24 cellular contexts compared by ENCODE assay signal in genomic region chr3:118354556-118354955, GRCh38.
"Had no signal": no experiment of that assay in that cellular context is flagged by ENCODE, and none has a peak within 500 bp of the region (broad histone marks: within the 10 kb centered on the region; RNA-seq: fewer than 3 reads in every experiment).

No MANE protein-coding gene starts in this region.

- H3K9me3 ChIP-seq: ovary, uterus had no signal

- H3K27me3 Mint-ChIP-seq: naive thymus-derived CD4-positive, alpha-beta T cell; natural killer cell treated with Interleukin-12 subunit alpha and Interleukin-12 subunit beta and Interleukin-15 and Interleukin-18, amount 100 ng/mL, for 72 hours; progenitor cell of endocrine pancreas; stimulated activated memory B cell treated with anti-CD40 and anti-IgM and Interleukin-4, amounts not matched to agents 10 μg/mL and 1 μg/mL and 100 μg/mL, for 72 hours; stimulated activated naive CD8-positive, alpha-beta T cell treated with anti-CD3 and anti-CD28 coated beads, Interleukin-15, amount 100 ng/mL, for 72 hours; type B pancreatic cell had no signal

- H3K36me3 ChIP-seq: left ventricle myocardium inferior, ovary, right atrium auricular region, right lobe of liver, tibial nerve, uterus had no signal

- H3K4me1 ChIP-seq: left ventricle myocardium inferior, right atrium auricular region, right lobe of liver, tibial nerve, uterus had no signal

- H3K27me3 ChIP-seq: ovary, right atrium auricular region, right lobe of liver, tibial nerve, uterus had no signal

- DNase-seq: hypothalamus; islet precursor cell; left ventricle myocardium inferior; midbrain; mucosa of descending colon; naive thymus-derived CD4-positive, alpha-beta T cell; ovary; right lobe of liver; stimulated activated CD4-positive, alpha-beta T cell treated with anti-CD3 and anti-CD28 coated beads, Interleukin-1b, Interleukin-23, amount 100 ng/mL, for 48 hours; stimulated activated CD4-positive, alpha-beta T cell treated with anti-CD3 and anti-CD28 coated beads, Interleukin-2, amount 100 ng/mL, for 48 hours; stimulated activated CD4-positive, alpha-beta T cell treated with anti-CD3 and anti-CD28 coated beads, Interleukin-4, amount 100 ng/mL, for 4 hours; stimulated activated CD8-positive, alpha-beta memory T cell treated with anti-CD3 and anti-CD28 coated beads, Interleukin-4, amount 100 ng/mL, for 48 hours; stimulated activated naive CD4-positive, alpha-beta T cell treated with Interleukin-2 at 50 U/mL for 16 hours; stimulated activated naive CD8-positive, alpha-beta T cell treated with anti-CD3 and anti-CD28 coated beads, Interleukin-15, amount 100 ng/mL, for 72 hours; substantia nigra; uterus had no signal

- H3K4me3 Mint-ChIP-seq: naive thymus-derived CD4-positive, alpha-beta T cell; natural killer cell treated with Interleukin-12 subunit alpha and Interleukin-12 subunit beta and Interleukin-15 and Interleukin-18, amount 100 ng/mL, for 72 hours; stimulated activated memory B cell treated with anti-CD40 and anti-IgM and Interleukin-4, amounts not matched to agents 10 μg/mL and 1 μg/mL and 100 μg/mL, for 72 hours; stimulated activated naive CD8-positive, alpha-beta T cell treated with anti-CD3 and anti-CD28 coated beads, Interleukin-15, amount 100 ng/mL, for 72 hours; type B pancreatic cell had no signal

- H3K4me1 Mint-ChIP-seq: naive thymus-derived CD4-positive, alpha-beta T cell; stimulated activated memory B cell treated with anti-CD40 and anti-IgM and Interleukin-4, amounts not matched to agents 10 μg/mL and 1 μg/mL and 100 μg/mL, for 72 hours; stimulated activated naive CD8-positive, alpha-beta T cell treated with anti-CD3 and anti-CD28 coated beads, Interleukin-15, amount 100 ng/mL, for 72 hours had no signal

- H3K27ac Mint-ChIP-seq: naive thymus-derived CD4-positive, alpha-beta T cell; natural killer cell treated with Interleukin-12 subunit alpha and Interleukin-12 subunit beta and Interleukin-15 and Interleukin-18, amount 100 ng/mL, for 72 hours; progenitor cell of endocrine pancreas; stimulated activated memory B cell treated with anti-CD40 and anti-IgM and Interleukin-4, amounts not matched to agents 10 μg/mL and 1 μg/mL and 100 μg/mL, for 72 hours; stimulated activated naive CD8-positive, alpha-beta T cell treated with anti-CD3 and anti-CD28 coated beads, Interleukin-15, amount 100 ng/mL, for 72 hours; type B pancreatic cell had no signal

- H3K4me2 ChIP-seq: smooth muscle cell had no signal

- H3K27ac ChIP-seq: left ventricle myocardium inferior, ovary, right atrium auricular region, right lobe of liver, tibial nerve, uterus had no signal

- H3K4me3 ChIP-seq: left ventricle myocardium inferior, lung, mucosa of descending colon, ovary, right atrium auricular region, right lobe of liver, smooth muscle cell, tibial nerve, uterus had no signal

- H3K36me3 Mint-ChIP-seq: stimulated activated memory B cell treated with anti-CD40 and anti-IgM and Interleukin-4, amounts not matched to agents 10 μg/mL and 1 μg/mL and 100 μg/mL, for 72 hours; type B pancreatic cell had no signal
